Comparison of ENCODE assay signal across 8 cellular contexts in the genomic region with DNA sequence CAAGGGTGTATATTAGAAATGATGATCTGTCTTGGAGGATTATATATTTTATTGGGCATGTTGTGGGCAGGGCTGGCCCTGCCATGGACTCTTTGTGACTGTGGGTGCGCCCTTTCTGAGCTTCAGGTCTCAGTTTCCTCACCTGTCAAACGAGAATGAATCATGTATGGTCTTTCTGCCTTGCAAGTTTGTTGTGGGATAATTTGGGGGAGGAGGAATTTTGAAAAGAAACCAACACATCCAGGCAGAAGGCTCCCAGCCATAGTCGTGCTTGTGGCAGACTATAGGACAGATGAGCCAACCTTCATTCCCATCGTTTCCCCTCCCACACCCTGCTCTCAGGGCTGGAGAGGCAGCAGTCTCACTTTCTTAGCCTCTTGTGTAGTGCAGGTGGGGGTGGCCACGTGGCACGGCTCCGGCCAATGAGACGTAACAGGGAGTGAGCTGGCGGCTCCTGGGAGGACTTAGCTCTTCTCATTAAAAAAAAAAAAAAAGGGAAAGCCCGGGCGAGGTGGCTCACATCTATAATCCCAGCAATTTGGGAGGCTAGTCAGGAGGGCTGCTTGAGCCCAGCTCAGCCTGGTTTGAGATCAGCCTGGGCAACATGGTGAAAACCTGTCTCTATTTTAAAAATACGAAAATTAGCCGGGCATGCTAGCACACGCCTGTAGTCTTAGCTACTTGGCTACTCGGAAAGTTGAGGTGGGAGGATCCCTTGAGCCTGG.
DNase-seq lines count a peak whose midpoint lies in the region; ATAC-seq and TF ChIP-seq lines count a peak whose summit lies in the region.

No MANE protein-coding gene starts in this region.

- H3K27me3 ChIP-seq in mammary epithelial cell (ENCODE audit: insufficient read depth, low read length) (no peaks in the 10 kb centered on the region), ovary (no peaks in the 10 kb centered on the region)

- peak; percentile 91 for DNase-seq in NCI-H2171 (lab: John Stamatoyannopoulos, UW)
- DNase-seq in mammary epithelial cell = peak; percentile 92
- peak in 4 of 5 donors; percentile 40 to 64 (median 58) for DNase-seq in ovary
- no peak for DNase-seq in amniotic stem cell (lab: John Stamatoyannopoulos, UW)
- DNase-seq in central memory CD4-positive, alpha-beta T cell = no peak

- no peaks in the 10 kb centered on the region for H3K79me2 ChIP-seq in mammary epithelial cell (ENCODE audit: insufficient read depth, low read length)

- H3K9ac ChIP-seq in mammary epithelial cell (ENCODE audit: insufficient read depth, low read length) = peak overlapping the region; percentile 46

- no peaks in the 10 kb centered on the region for H3K9me3 ChIP-seq in mammary epithelial cell (replicated peaks; ENCODE audit: insufficient read depth, low read length)
- no peaks in the 10 kb centered on the region for H3K9me3 ChIP-seq in ovary

- H3K4me3 ChIP-seq in mammary epithelial cell (replicated peaks in 1 of 3; ENCODE audit: insufficient read depth in 1 of 3, low read depth in 2 of 3, low read length in 3 of 3) = peak overlapping the region in 2 of 3 experiments; percentile 13 to 28
- no peak overlapping the region for H3K4me3 ChIP-seq in ovary

- no TSS peak for BruUV-seq in mammary epithelial cell (replicated peaks; lab: Mats Ljungman, UMichigan)

- H3K4me1 ChIP-seq in mammary epithelial cell (ENCODE audit: insufficient read depth, low read length) (peaks cover 29% of the 10 kb centered on the region), ovary (ENCODE audit: insufficient read depth) (peaks cover 2% of the 10 kb centered on the region)

- intact Hi-C loops in mammary epithelial cell (cut with micrococcal nuclease) (loop anchor here (5.0 kb wide), 1 partner anchor 63 kb away; the partner anchor contains the start of gene RHOB), ovary (cut with DNase I) (no loop called here)

- CTCF ChIA-PET in mammary epithelial cell (lab: Charles Lee; ENCODE audit: low non-redundant PET) = interaction anchor here (0.6 kb wide), 1 partner anchor 85 kb away, joined by 3 read pairs; no protein-coding TSS in a partner anchor

- in situ Hi-C loops in mammary epithelial cell (cut with MboI; ENCODE audit: low sequenced_read_pairs in 2 of 2) = no loop called here

- no peak for TF ChIP-seq POLR2A in ovary (IDR thresholded peaks at IDR 0.05)

- peak overlapping the region; percentile 72 for H2AFZ ChIP-seq in mammary epithelial cell (ENCODE audit: low read depth, low read length)

- dilution Hi-C loops in mammary epithelial cell (cut with HindIII; ENCODE audit: low sequenced_read_pairs) = no loop called here

- TF ChIP-seq EP300 in ovary (IDR thresholded peaks at IDR 0.05) = no peak

- H3K36me3 ChIP-seq in mammary epithelial cell (ENCODE audit: insufficient read depth, low read length) = no peaks in the 10 kb centered on the region
- no peaks in the 10 kb centered on the region for H3K36me3 ChIP-seq in ovary

- TF ChIP-seq CTCF in mammary epithelial cell (conservative IDR thresholded peaks at IDR 0.05 in 1 of 2, IDR thresholded peaks at IDR 0.05 in 1 of 2; ENCODE audit: extremely low read depth in 1 of 2, insufficient read depth in 1 of 2, low read depth in 1 of 2, low read length in 2 of 2) (no peak), ovary (IDR thresholded peaks at IDR 0.05) (no peak)

- no peaks in the 10 kb centered on the region for H4K20me1 ChIP-seq in mammary epithelial cell (ENCODE audit: insufficient read depth, low read length)

- ATAC-seq in GM19025 (IDR thresholded peaks at IDR 0.05; ENCODE audit: low read depth, unreplicated experiment) = peak; percentile 65
- ATAC-seq in GM19035 (IDR thresholded peaks at IDR 0.05; ENCODE audit: unreplicated experiment) = no peak
- no peak for ATAC-seq in GM21526 (IDR thresholded peaks at IDR 0.05; ENCODE audit: low FRiP score, unreplicated experiment)

- WGBS in mammary epithelial cell (ENCODE audit: low coverage, missing lambda C conversion rate) = 31% methylated on average over 6 of the region's 15 CpGs
- 46 to 53% (median 47%) methylated on average over 15 of the region's 15 CpGs for WGBS in ovary, 3 donors

- peak overlapping the region; percentile 65 for H3K4me2 ChIP-seq in mammary epithelial cell (ENCODE audit: insufficient read depth, low read depth, low read length)

- H3K27ac ChIP-seq in mammary epithelial cell (ENCODE audit: insufficient read depth, low read depth, low read length) = peak overlapping the region; percentile 80
- H3K27ac ChIP-seq in ovary = no peak overlapping the region

Comparison
In these comparisons a context has a peak if more than half of its experiments do, and no peak if none do; other contexts are left out.
1. DNase-seq: peak in NCI-H2171 (single experiment), mammary epithelial cell (single experiment) and ovary (4 of 5); none in amniotic stem cell (single experiment) and central memory CD4-positive, alpha-beta T cell (single experiment).